ENCODE assay signal across 1 cellular context in genomic region chr9:89532478-89532877, GRCh38.
TF ChIP-seq lines count a peak whose summit lies in the region.

No MANE protein-coding gene starts in this region.

TF ChIP-seq in SK-N-SH, 30 proteins besides CTCF, POLR2A, EP300 and RAD21 (continued from another document):
- TF ChIP-seq IRF3 (IDR thresholded peaks at IDR 0.05; ENCODE audit: low read depth, low read length) (no peak), RXRA (IDR thresholded peaks at IDR 0.05; ENCODE audit: borderline replicate concordance, low read depth) (no peak), CHD2 (IDR thresholded peaks at IDR 0.05; ENCODE audit: low read length, partially characterized antibody) (no peak), TCF12 (IDR thresholded peaks at IDR 0.05) (no peak), POLR2AphosphoS5 (IDR thresholded peaks at IDR 0.05; ENCODE audit: low read depth, low read length) (no peak)
